In genomic region chr20:19926581-19926980, GRCh38 we compare ENCODE assay signal across 1 cellular context.
TF ChIP-seq lines count a peak whose summit lies in the region.

No MANE protein-coding gene starts in this region.

TF ChIP-seq in H1, 55 proteins besides CTCF, POLR2A, EP300 and RAD21 (continued from another document):
- TF ChIP-seq ATF3 (IDR thresholded peaks at IDR 0.05; ENCODE audit: insufficient read depth, low read depth, low read length), result no peak
- TF ChIP-seq SAP30 (IDR thresholded peaks at IDR 0.05; ENCODE audit: insufficient read depth, insufficient replicate concordance, low read length), result no peak
- TF ChIP-seq MAFK (IDR thresholded peaks at IDR 0.05; ENCODE audit: low read depth, low read length), result no peak
- TF ChIP-seq SIX5 (IDR thresholded peaks at IDR 0.05; ENCODE audit: low read depth, low read length), result no peak
- no peak for TF ChIP-seq CHD2 (IDR thresholded peaks at IDR 0.05; ENCODE audit: low read length)
TF ChIP-seq in H1: peak in this region for 0.
